15 cellular contexts compared by ENCODE assay signal in genomic region chr2:5977477-5977876, GRCh38.
"Had no signal": no experiment of that assay in that cellular context is flagged by ENCODE, and none has a peak within 500 bp of the region (broad histone marks: within the 10 kb centered on the region; RNA-seq: fewer than 3 reads in every experiment).

No MANE protein-coding gene starts in this region.

- FAIRE-seq: small intestine had no signal

- H3K9me3 Mint-ChIP-seq: activated CD4-positive, alpha-beta memory T cell treated with anti-CD3 and anti-CD28 coated beads, Interleukin-2, amount 10 ng/mL, durations not matched to agents 7 days and 5 days; activated naive CD8-positive, alpha-beta T cell treated with anti-CD3 and anti-CD28 coated beads, Interleukin-2, amount 10 ng/mL, durations not matched to agents 7 days and 5 days had no signal

- H2AFZ ChIP-seq: parathyroid adenoma had no signal

- DNase-seq: activated CD4-positive, alpha-beta memory T cell treated with anti-CD3 and anti-CD28 coated beads, Interleukin-2, amount 10 ng/mL, durations not matched to agents 7 days and 5 days; activated CD4-positive, alpha-beta T cell treated with anti-CD3 and anti-CD28 coated beads for 1 hour; activated gamma-delta T cell treated with Interleukin-2 at 50 U/mL for 16 hours; activated naive CD8-positive, alpha-beta T cell treated with anti-CD3 and anti-CD28 coated beads, Interleukin-2, amount 10 ng/mL, durations not matched to agents 7 days and 5 days; activated T-cell treated with anti-CD3 and anti-CD28 coated beads, Interleukin-2, amount 50 U/mL, for 48 hours; anterior cingulate cortex; colonic mucosa; gastrocnemius medialis; retina; small intestine; T-helper 9 cell; thyroid gland; uterus had no signal

- H3K4me1 ChIP-seq: colonic mucosa, gastrocnemius medialis, parathyroid adenoma, uterus had no signal

- H3K79me2 ChIP-seq: parathyroid adenoma had no signal

- H3K4me1 Mint-ChIP-seq: activated CD4-positive, alpha-beta memory T cell treated with anti-CD3 and anti-CD28 coated beads, Interleukin-2, amount 10 ng/mL, durations not matched to agents 7 days and 5 days; activated naive CD8-positive, alpha-beta T cell treated with anti-CD3 and anti-CD28 coated beads, Interleukin-2, amount 10 ng/mL, durations not matched to agents 7 days and 5 days had no signal

- ATAC-seq: gastrocnemius medialis had no signal

- H3K9me3 ChIP-seq: colonic mucosa, gastrocnemius medialis, thyroid gland, uterus had no signal

- H3K27ac Mint-ChIP-seq: activated CD4-positive, alpha-beta memory T cell treated with anti-CD3 and anti-CD28 coated beads, Interleukin-2, amount 10 ng/mL, durations not matched to agents 7 days and 5 days; activated naive CD8-positive, alpha-beta T cell treated with anti-CD3 and anti-CD28 coated beads, Interleukin-2, amount 10 ng/mL, durations not matched to agents 7 days and 5 days had no signal

- H3K4me3 Mint-ChIP-seq: activated CD4-positive, alpha-beta memory T cell treated with anti-CD3 and anti-CD28 coated beads, Interleukin-2, amount 10 ng/mL, durations not matched to agents 7 days and 5 days; activated naive CD8-positive, alpha-beta T cell treated with anti-CD3 and anti-CD28 coated beads, Interleukin-2, amount 10 ng/mL, durations not matched to agents 7 days and 5 days had no signal

- H3K27me3 Mint-ChIP-seq: activated CD4-positive, alpha-beta memory T cell treated with anti-CD3 and anti-CD28 coated beads, Interleukin-2, amount 10 ng/mL, durations not matched to agents 7 days and 5 days had no signal

- H3K4me3 ChIP-seq: cardiac muscle cell, colonic mucosa, gastrocnemius medialis, thyroid gland, uterus had no signal

- H3K9ac ChIP-seq: parathyroid adenoma had no signal

- H3K36me3 ChIP-seq: cardiac muscle cell, colonic mucosa, gastrocnemius medialis, thyroid gland, uterus had no signal

- H3K27ac ChIP-seq: cardiac muscle cell, colonic mucosa, gastrocnemius medialis, parathyroid adenoma, thyroid gland, uterus had no signal

- H3K36me3 Mint-ChIP-seq: activated naive CD8-positive, alpha-beta T cell treated with anti-CD3 and anti-CD28 coated beads, Interleukin-2, amount 10 ng/mL, durations not matched to agents 7 days and 5 days had no signal

- H3K27me3 ChIP-seq: cardiac muscle cell, colonic mucosa, thyroid gland had no signal
